Comparison of ENCODE assay signal across 23 cellular contexts in genomic region chr20:58942549-58942948, GRCh38.
"Had no signal": no experiment of that assay in that cellular context is flagged by ENCODE, and none has a peak within 500 bp of the region (broad histone marks: within the 10 kb centered on the region; RNA-seq: fewer than 3 reads in every experiment).

No MANE protein-coding gene starts in this region.

- H3K36me3 ChIP-seq: brain microvascular endothelial cell, cardiac muscle cell, WERI-Rb-1 had no signal

- FAIRE-seq: colon had no signal

- DNase-seq: activated CD4-positive, alpha-beta T cell treated with anti-CD3 and anti-CD28 coated beads for 4 hours; activated CD8-positive, alpha-beta memory T cell treated with anti-CD3 and anti-CD28 coated beads, Interleukin-2, amount 50 U/mL, for 4 hours; activated CD8-positive, alpha-beta T cell treated with anti-CD3 and anti-CD28 coated beads for 36 hours; activated effector memory CD4-positive, alpha-beta T cell treated with anti-CD3 and anti-CD28 coated beads, Interleukin-2, amount 50 U/mL, for 16 hours; activated naive CD4-positive, alpha-beta T cell treated with Interleukin-2 at 50 U/mL for 16 hours; activated naive CD8-positive, alpha-beta T cell treated with anti-CD3 and anti-CD28 coated beads, Interleukin-2, amount 50 U/mL, for 24 hours; brain microvascular endothelial cell; MV-4-11; NCI-H1105; NCI-H1436; NCI-H1694 treated with DMSO at 0.1 percent for 48 hours; NCI-H2029 treated with DMSO at 0.1 percent for 48 hours; NCI-H510A treated with DMSO at 0.1 percent for 48 hours; NCI-H69; T-cell; WERI-Rb-1 had no signal

- H3K4me2 ChIP-seq: KMS-11 had no signal

- H3K27me3 ChIP-seq: cardiac muscle cell had no signal

- H3K27ac ChIP-seq: brain microvascular endothelial cell, cardiac muscle cell, KMS-11, SK-N-MC, WERI-Rb-1 had no signal

- ATAC-seq: activated CD4-positive, CD25-positive, alpha-beta regulatory T cell treated with anti-CD3 and anti-CD28 coated beads, Interleukin-2, amount 50 U/mL, for 24 hours; activated CD8-positive, alpha-beta T cell treated with anti-CD3 and anti-CD28 coated beads for 36 hours; activated naive CD4-positive, alpha-beta T cell treated with anti-CD3 and anti-CD28 coated beads, Interleukin-2, amount 50 U/mL, for 72 hours; activated naive CD8-positive, alpha-beta T cell treated with anti-CD3 and anti-CD28 coated beads, Interleukin-2, amount 50 U/mL, for 24 hours; Right ventricle myocardium inferior; T-cell had no signal

- H3K9ac ChIP-seq: KMS-11 had no signal

- H3K4me3 ChIP-seq: cardiac muscle cell, SK-N-MC had no signal
